ENCODE assay signal across 18 cellular contexts in genomic region chr2:11807156-11808015, GRCh38.
DNase-seq lines count a peak whose midpoint lies in the region; ATAC-seq and TF ChIP-seq lines count a peak whose summit lies in the region.
"Had no signal": no experiment of that assay in that cellular context is flagged by ENCODE, and none has a peak within 500 bp of the region (broad histone marks: within the 10 kb centered on the region; RNA-seq: fewer than 3 reads in every experiment).

No MANE protein-coding gene starts in this region.

- peak; percentile 51 to 87 for ATAC-seq in activated T-cell treated with anti-CD3 and anti-CD28 coated beads, Interleukin-2, amount 50 U/mL, for 72 hours (replicated peaks in 1 of 2)
- ATAC-seq in stimulated activated effector memory CD8-positive, alpha-beta T cell treated with anti-CD3 and anti-CD28 coated beads, Interleukin-12 subunit alpha, Interleukin-12 subunit beta, amount 100 ng/mL, for 72 hours = peak; percentile 90
- ATAC-seq in GM18858 (IDR thresholded peaks at IDR 0.05; ENCODE audit: unreplicated experiment) (no peak), HG02763 (IDR thresholded peaks at IDR 0.05; ENCODE audit: unreplicated experiment) (no peak), sciatic nerve (no peak)

- peaks cover 42% of the 10 kb centered on the region for H3K36me3 ChIP-seq in cardiac muscle cell

- no peak overlapping the region for H3K27ac Mint-ChIP-seq in activated T-cell treated with anti-CD3 and anti-CD28 coated beads, Interleukin-2, amount 50 U/mL, for 72 hours
- peak overlapping the region; percentile 82 for H3K27ac Mint-ChIP-seq in stimulated activated effector memory CD8-positive, alpha-beta T cell treated with anti-CD3 and anti-CD28 coated beads, Interleukin-12 subunit alpha, Interleukin-12 subunit beta, amount 100 ng/mL, for 72 hours
- H3K27ac Mint-ChIP-seq: memory B cell had no signal

- intact Hi-C loops in sciatic nerve (cut with DNase I) = no loop called here

- peaks cover 8% of the 10 kb centered on the region for H3K4me1 Mint-ChIP-seq in activated T-cell treated with anti-CD3 and anti-CD28 coated beads, Interleukin-2, amount 50 U/mL, for 72 hours (ENCODE audit: low read depth)
- H3K4me1 Mint-ChIP-seq in stimulated activated effector memory CD8-positive, alpha-beta T cell treated with anti-CD3 and anti-CD28 coated beads, Interleukin-12 subunit alpha, Interleukin-12 subunit beta, amount 100 ng/mL, for 72 hours = peaks cover 11% of the 10 kb centered on the region
- H3K4me1 Mint-ChIP-seq: memory B cell had no signal

- H3K9me3 Mint-ChIP-seq in activated T-cell treated with anti-CD3 and anti-CD28 coated beads, Interleukin-2, amount 50 U/mL, for 72 hours = no peaks in the 10 kb centered on the region
- no peaks in the 10 kb centered on the region for H3K9me3 Mint-ChIP-seq in stimulated activated effector memory CD8-positive, alpha-beta T cell treated with anti-CD3 and anti-CD28 coated beads, Interleukin-12 subunit alpha, Interleukin-12 subunit beta, amount 100 ng/mL, for 72 hours
- H3K9me3 Mint-ChIP-seq: memory B cell had no signal

- H3K4me3 Mint-ChIP-seq in activated T-cell treated with anti-CD3 and anti-CD28 coated beads, Interleukin-2, amount 50 U/mL, for 72 hours = no peak overlapping the region
- no peak overlapping the region for H3K4me3 Mint-ChIP-seq in stimulated activated effector memory CD8-positive, alpha-beta T cell treated with anti-CD3 and anti-CD28 coated beads, Interleukin-12 subunit alpha, Interleukin-12 subunit beta, amount 100 ng/mL, for 72 hours
- H3K4me3 Mint-ChIP-seq: memory B cell had no signal

- H3K4me3 ChIP-seq in cardiac muscle cell = no peak overlapping the region
- H3K4me3 ChIP-seq: hepatocyte had no signal

- peaks cover 9% of the 10 kb centered on the region for H3K4me1 ChIP-seq in cardiac muscle cell (ENCODE audit: low read depth)

- peak overlapping the region; percentile 7 for H3K27ac ChIP-seq in cardiac muscle cell
- H3K27ac ChIP-seq: hepatocyte, VCaP had no signal

- DNase-seq in activated T-cell treated with anti-CD3 and anti-CD28 coated beads, Interleukin-2, amount 50 U/mL, for 72 hours = peak in 1 of 2 donors; percentile 8
- no peak for DNase-seq in activated T-cell treated with anti-CD3 and anti-CD28 coated beads, Interleukin-2, amount 50 U/mL, for 48 hours
- DNase-seq in RPMI7951 (ENCODE audit: low read depth) (peak; percentile 23), cardiac muscle cell (ENCODE audit: low read depth in 1 of 2, low spot score in 1 of 2) (peak in 1 of 2 donors; percentile 8), sciatic nerve (ENCODE audit: low spot score) (no peak)
- no peak for DNase-seq in stimulated activated effector memory CD8-positive, alpha-beta T cell treated with anti-CD3 and anti-CD28 coated beads, Interleukin-12 subunit alpha, Interleukin-12 subunit beta, amount 100 ng/mL, for 72 hours (ENCODE audit: low spot score in 2 of 2)
- DNase-seq: amniotic stem cell; effector memory CD4-positive, alpha-beta T cell; islet precursor cell; Kasumi-1; NCI-H2227 treated with DMSO at 0.1 percent for 48 hours; substantia nigra; SW 1271 had no signal

- H3K27me3 ChIP-seq in cardiac muscle cell = no peaks in the 10 kb centered on the region
- H3K27me3 ChIP-seq: hepatocyte had no signal

- peaks cover 7 to 32% of the 10 kb centered on the region in 2 donors for H3K36me3 Mint-ChIP-seq in activated T-cell treated with anti-CD3 and anti-CD28 coated beads, Interleukin-2, amount 50 U/mL, for 72 hours (ENCODE audit: insufficient read depth in 2 of 2)
- peaks cover 89% of the 10 kb centered on the region for H3K36me3 Mint-ChIP-seq in stimulated activated effector memory CD8-positive, alpha-beta T cell treated with anti-CD3 and anti-CD28 coated beads, Interleukin-12 subunit alpha, Interleukin-12 subunit beta, amount 100 ng/mL, for 72 hours

- H3K9me3 ChIP-seq in cardiac muscle cell (ENCODE audit: low read depth) = no peaks in the 10 kb centered on the region

- no peak for TF ChIP-seq CTCF in cardiac muscle cell (IDR thresholded peaks at IDR 0.05; ENCODE audit: low read depth, low read length)

- H3K27me3 Mint-ChIP-seq in activated T-cell treated with anti-CD3 and anti-CD28 coated beads, Interleukin-2, amount 50 U/mL, for 72 hours (ENCODE audit: low read depth) = no peaks in the 10 kb centered on the region
- H3K27me3 Mint-ChIP-seq: memory B cell had no signal

Comparison
In these comparisons a context has a peak if more than half of its experiments do, and no peak if none do; other contexts are left out.
1. ATAC-seq: peak in activated T-cell treated with anti-CD3 and anti-CD28 coated beads, Interleukin-2, amount 50 U/mL, for 72 hours (2 of 2) and stimulated activated effector memory CD8-positive, alpha-beta T cell treated with anti-CD3 and anti-CD28 coated beads, Interleukin-12 subunit alpha, Interleukin-12 subunit beta, amount 100 ng/mL, for 72 hours (single experiment); none in GM18858 (single experiment), HG02763 (single experiment) and sciatic nerve (single experiment).